ENCODE assay signal across 11 cellular contexts in genomic region chr18:78192044-78192443, GRCh38.
DNase-seq lines count a peak whose midpoint lies in the region; ATAC-seq and TF ChIP-seq lines count a peak whose summit lies in the region.
"Had no signal": no experiment of that assay in that cellular context is flagged by ENCODE, and none has a peak within 500 bp of the region (broad histone marks: within the 10 kb centered on the region; RNA-seq: fewer than 3 reads in every experiment).

No MANE protein-coding gene starts in this region.

- DNase-seq in DMS153 treated with DMSO at 0.1 percent for 48 hours (lab: John Stamatoyannopoulos, UW; ENCODE audit: unreplicated experiment) = peak; percentile 94
- DNase-seq in NCI-H2029 (lab: John Stamatoyannopoulos, UW) = peak; percentile 82
- peak; percentile 8 for DNase-seq in astrocyte of the hippocampus (ENCODE audit: low read depth, low spot score)
- DNase-seq in lower lobe of right lung = peak; percentile 84
- no peak for DNase-seq in activated CD4-positive, alpha-beta T cell treated with anti-CD3 and anti-CD28 coated beads for 1 hour
- DNase-seq in PC-3 = no peak
- DNase-seq in central memory CD4-positive, alpha-beta T cell = no peak
- DNase-seq: activated CD4-positive, alpha-beta T cell treated with anti-CD3 and anti-CD28 coated beads, Interleukin-2, amount 10 ng/mL, durations not matched to agents 7 days and 5 days; activated naive CD4-positive, alpha-beta T cell treated with anti-CD3 and anti-CD28 coated beads for 36 hours; HCEC 1CT had no signal

- H3K9me3 ChIP-seq in lower lobe of right lung (no peaks in the 10 kb centered on the region), PC-3 (ENCODE audit: low read length) (no peaks in the 10 kb centered on the region)

- H3K9ac ChIP-seq in PC-3 (ENCODE audit: low read length) = no peak overlapping the region

- TF ChIP-seq CTCF in lower lobe of right lung (IDR thresholded peaks at IDR 0.05) (no peak), PC-3 (conservative IDR thresholded peaks at IDR 0.05; ENCODE audit: low read depth, low read length) (no peak)

- H3K36me3 ChIP-seq in lower lobe of right lung = no peaks in the 10 kb centered on the region
- H3K36me3 ChIP-seq in PC-3 (ENCODE audit: low read depth, low read length) = no peaks in the 10 kb centered on the region

- H3K27me3 ChIP-seq in lower lobe of right lung (ENCODE audit: low read depth) = no peaks in the 10 kb centered on the region
- peaks cover 22% of the 10 kb centered on the region; the same call in 1 of the 2 replicates for H3K27me3 ChIP-seq in PC-3 (ENCODE audit: low read length)

- ATAC-seq in lower lobe of right lung (peak; percentile 95 to 98), PC-3 (no peak), HG02610 (IDR thresholded peaks at IDR 0.05; ENCODE audit: unreplicated experiment) (no peak)

- H3K27ac ChIP-seq in lower lobe of right lung (no peak overlapping the region), PC-3 (ENCODE audit: low read length) (no peak overlapping the region)

- H3K4me3 ChIP-seq in lower lobe of right lung (no peak overlapping the region), PC-3 (ENCODE audit: low read length) (no peak overlapping the region)

- no peak overlapping the region for H3K4me2 ChIP-seq in PC-3 (ENCODE audit: low read length)

- no peaks in the 10 kb centered on the region for H3F3A ChIP-seq in PC-3 (ENCODE audit: low read length, unreplicated experiment)

- no peaks in the 10 kb centered on the region for H4K20me1 ChIP-seq in PC-3 (ENCODE audit: low read length)

- no TSS peak for BruUV-seq in PC-3 (replicated peaks; lab: Mats Ljungman, UMichigan)

- intact Hi-C loops in lower lobe of right lung (cut with DNase I) (no loop called here), PC-3 (cut with micrococcal nuclease) (no loop called here)

- no peaks in the 10 kb centered on the region for H3K79me2 ChIP-seq in PC-3 (ENCODE audit: low read length)

- POLR2A ChIA-PET in PC-3 (lab: Charles Lee; ENCODE audit: unreplicated experiment) = no interaction called here

- H3K4me1 ChIP-seq in lower lobe of right lung (peaks cover 9% of the 10 kb centered on the region), PC-3 (ENCODE audit: insufficient read depth, low read length) (no peaks in the 10 kb centered on the region)

- CTCF ChIA-PET in PC-3 (lab: Charles Lee) = no interaction called here

- H3K9me2 ChIP-seq in PC-3 (replicated peaks; ENCODE audit: low read length) = no peaks in the 10 kb centered on the region

- no peak overlapping the region for H2AFZ ChIP-seq in PC-3 (ENCODE audit: low read length)

Comparison
In these comparisons a context has a peak if more than half of its experiments do, and no peak if none do; other contexts are left out.
1. DNase-seq: peak in DMS153 treated with DMSO at 0.1 percent for 48 hours (single experiment), NCI-H2029 (single experiment), astrocyte of the hippocampus (single experiment) and lower lobe of right lung (single experiment); none in activated CD4-positive, alpha-beta T cell treated with anti-CD3 and anti-CD28 coated beads for 1 hour (single experiment), PC-3 (single experiment) and central memory CD4-positive, alpha-beta T cell (single experiment).
2. ATAC-seq: peak in lower lobe of right lung (2 of 2); none in PC-3 (single experiment) and HG02610 (single experiment).